ENCODE assay signal across 27 cellular contexts in the genomic region with DNA sequence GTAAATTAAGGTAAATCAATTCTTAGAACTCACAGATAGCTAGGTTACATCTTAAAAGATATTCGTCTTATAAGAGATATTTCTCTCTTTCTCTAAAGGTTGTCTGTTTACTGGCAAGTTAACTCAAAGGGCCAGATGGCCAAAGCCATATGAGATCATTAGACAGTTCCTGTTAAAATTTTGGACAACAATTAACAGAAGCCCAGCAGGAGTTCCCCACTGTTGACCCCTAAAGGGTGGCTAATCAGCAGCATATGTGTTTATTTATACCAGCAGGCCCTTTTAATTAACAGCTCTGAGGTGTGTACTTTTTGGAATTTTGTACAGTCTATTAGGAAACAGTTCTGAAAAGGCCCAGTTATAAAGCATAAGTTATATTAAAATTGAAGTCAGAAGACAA.
"Had no signal": no experiment of that assay in that cellular context is flagged by ENCODE, and none has a peak within 500 bp of the region (broad histone marks: within the 10 kb centered on the region; RNA-seq: fewer than 3 reads in every experiment).

No MANE protein-coding gene starts in this region.

- H3K36me3 ChIP-seq: left lung, lower lobe of right lung, pancreas, prostate gland, stomach, thyroid gland, transverse colon, upper lobe of left lung, vagina had no signal

- H3K9me3 ChIP-seq: lower lobe of right lung, pancreas, prostate gland, stomach, testis, thyroid gland, transverse colon, upper lobe of left lung, vagina had no signal

- H3K27me3 ChIP-seq: left lung, pancreas, stomach, testis, thyroid gland, transverse colon, upper lobe of left lung, vagina had no signal

- DNase-seq: immature natural killer cell; kidney; left colon; left lung; lower lobe of right lung; mammary epithelial cell; mesenchymal stem cell; naive thymus-derived CD8-positive, alpha-beta T cell; nucleus accumbens; pancreas; posterior cingulate gyrus; retina; right cardiac atrium; stimulated activated CD4-positive, alpha-beta T cell treated with anti-CD3 and anti-CD28 coated beads, Interleukin-12 subunit alpha, Interleukin-12 subunit beta, amount 100 ng/mL, for 4 hours; stimulated activated CD4-positive, alpha-beta T cell treated with anti-CD3 and anti-CD28 coated beads, Interleukin-15, amount 100 ng/mL, for 24 hours; stimulated activated CD4-positive, alpha-beta T cell treated with anti-CD3 and anti-CD28 coated beads, Interleukin-2, amount 100 ng/mL, for 24 hours; stimulated activated CD4-positive, alpha-beta T cell treated with anti-CD3 and anti-CD28 coated beads, Interleukin-4, amount 100 ng/mL, for 1 hour; stimulated activated naive B cell treated with anti-CD40 and anti-IgM and Interleukin-4, amounts not matched to agents 10 μg/mL and 1 μg/mL and 100 μg/mL, for 72 hours; stimulated activated naive CD8-positive, alpha-beta T cell treated with anti-CD3 and anti-CD28 coated beads, Interleukin-15, Interleukin-2, amounts not matched to agents 100 U/mL and 50 U/mL, for 24 hours; stomach; testis; thyroid gland; transverse colon; upper lobe of left lung had no signal

- H3K4me3 ChIP-seq: left lung, lower lobe of right lung, pancreas, prostate gland, skin epidermis, stomach, testis, thyroid gland, transverse colon, upper lobe of left lung, vagina had no signal

- H3K4me1 ChIP-seq: left lung, lower lobe of right lung, pancreas, prostate gland, stomach, testis, thyroid gland, transverse colon, upper lobe of left lung, vagina had no signal

- H3K27ac ChIP-seq: left lung, lower lobe of right lung, pancreas, prostate gland, skin epidermis, stomach, testis, thyroid gland, transverse colon, upper lobe of left lung, vagina had no signal
